ENCODE assay signal across 1 cellular context in the genomic region with DNA sequence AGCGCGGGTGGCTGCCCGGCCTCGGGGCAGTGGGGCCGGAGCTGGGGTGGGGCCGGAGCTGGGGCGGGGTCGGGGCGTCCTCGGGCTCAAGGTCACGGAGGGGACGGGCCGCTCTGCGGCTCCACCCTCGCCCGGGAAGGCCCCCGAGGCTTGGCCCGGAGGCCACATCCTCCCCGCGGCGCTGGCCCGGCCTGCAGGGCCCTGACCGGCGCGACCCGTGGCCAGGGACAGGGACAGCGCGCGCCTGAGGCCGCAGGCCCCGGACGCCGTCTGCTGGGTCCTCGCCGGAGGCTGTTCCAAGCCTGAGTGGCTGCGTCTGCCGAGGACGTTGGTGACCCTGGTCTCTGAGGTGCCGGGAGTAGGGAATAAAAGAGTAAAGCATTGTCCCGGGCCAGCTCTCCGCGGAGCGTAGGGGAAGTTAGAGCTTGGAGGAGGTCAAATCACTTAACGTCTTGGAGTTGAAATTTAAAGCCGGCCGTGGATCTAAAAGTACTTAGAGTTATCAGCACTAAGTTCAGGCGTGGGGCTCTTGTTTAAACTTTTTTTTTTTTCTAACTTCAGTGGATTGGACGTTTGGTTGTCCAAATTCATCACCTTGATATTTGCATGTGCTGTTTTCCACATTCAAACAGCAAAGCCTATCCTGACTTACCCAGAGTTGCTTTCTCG.
TF ChIP-seq lines count a peak whose summit lies in the region.

No MANE protein-coding gene starts in this region.

TF ChIP-seq in HepG2, 621 proteins besides CTCF, POLR2A, EP300 and RAD21 (continued from another document and continues in another):
- TF ChIP-seq, protein P1, sequence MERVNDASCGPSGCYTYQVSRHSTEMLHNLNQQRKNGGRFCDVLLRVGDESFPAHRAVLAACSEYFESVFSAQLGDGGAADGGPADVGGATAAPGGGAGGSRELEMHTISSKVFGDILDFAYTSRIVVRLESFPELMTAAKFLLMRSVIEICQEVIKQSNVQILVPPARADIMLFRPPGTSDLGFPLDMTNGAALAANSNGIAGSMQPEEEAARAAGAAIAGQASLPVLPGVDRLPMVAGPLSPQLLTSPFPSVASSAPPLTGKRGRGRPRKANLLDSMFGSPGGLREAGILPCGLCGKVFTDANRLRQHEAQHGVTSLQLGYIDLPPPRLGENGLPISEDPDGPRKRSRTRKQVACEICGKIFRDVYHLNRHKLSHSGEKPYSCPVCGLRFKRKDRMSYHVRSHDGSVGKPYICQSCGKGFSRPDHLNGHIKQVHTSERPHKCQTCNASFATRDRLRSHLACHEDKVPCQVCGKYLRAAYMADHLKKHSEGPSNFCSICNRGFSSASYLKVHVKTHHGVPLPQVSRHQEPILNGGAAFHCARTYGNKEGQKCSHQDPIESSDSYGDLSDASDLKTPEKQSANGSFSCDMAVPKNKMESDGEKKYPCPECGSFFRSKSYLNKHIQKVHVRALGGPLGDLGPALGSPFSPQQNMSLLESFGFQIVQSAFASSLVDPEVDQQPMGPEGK (CRISPR knock-in tag; IDR thresholded peaks at IDR 0.05), result peak; percentile 82
- no peak; the same call in 1 of the 2 replicates for TF ChIP-seq HNF4A (CRISPR knock-in tag; IDR thresholded peaks at IDR 0.05)
- no peak for TF ChIP-seq ZNF850 (CRISPR knock-in tag; conservative IDR thresholded peaks at IDR 0.05)
- TF ChIP-seq SATB2 (CRISPR knock-in tag; IDR thresholded peaks at IDR 0.05), result 0 out of 2 replicates have a peak, but pooled peaks have one; percentile 20
- 0 out of 2 replicates have a peak, but pooled peaks have one; percentile 39 for TF ChIP-seq ZNF788 (CRISPR knock-in tag; IDR thresholded peaks at IDR 0.05; ENCODE audit: borderline replicate concordance)
- TF ChIP-seq, protein P2, sequence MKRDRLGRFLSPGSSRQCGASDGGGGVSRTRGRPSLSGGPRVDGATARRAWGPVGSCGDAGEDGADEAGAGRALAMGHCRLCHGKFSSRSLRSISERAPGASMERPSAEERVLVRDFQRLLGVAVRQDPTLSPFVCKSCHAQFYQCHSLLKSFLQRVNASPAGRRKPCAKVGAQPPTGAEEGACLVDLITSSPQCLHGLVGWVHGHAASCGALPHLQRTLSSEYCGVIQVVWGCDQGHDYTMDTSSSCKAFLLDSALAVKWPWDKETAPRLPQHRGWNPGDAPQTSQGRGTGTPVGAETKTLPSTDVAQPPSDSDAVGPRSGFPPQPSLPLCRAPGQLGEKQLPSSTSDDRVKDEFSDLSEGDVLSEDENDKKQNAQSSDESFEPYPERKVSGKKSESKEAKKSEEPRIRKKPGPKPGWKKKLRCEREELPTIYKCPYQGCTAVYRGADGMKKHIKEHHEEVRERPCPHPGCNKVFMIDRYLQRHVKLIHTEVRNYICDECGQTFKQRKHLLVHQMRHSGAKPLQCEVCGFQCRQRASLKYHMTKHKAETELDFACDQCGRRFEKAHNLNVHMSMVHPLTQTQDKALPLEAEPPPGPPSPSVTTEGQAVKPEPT (CRISPR knock-in tag; IDR thresholded peaks at IDR 0.05; ENCODE audit: low read depth), result no peak
- TF ChIP-seq ZNF460 (CRISPR knock-in tag; IDR thresholded peaks at IDR 0.05; ENCODE audit: borderline replicate concordance), result no peak
- TF ChIP-seq, protein P3, sequence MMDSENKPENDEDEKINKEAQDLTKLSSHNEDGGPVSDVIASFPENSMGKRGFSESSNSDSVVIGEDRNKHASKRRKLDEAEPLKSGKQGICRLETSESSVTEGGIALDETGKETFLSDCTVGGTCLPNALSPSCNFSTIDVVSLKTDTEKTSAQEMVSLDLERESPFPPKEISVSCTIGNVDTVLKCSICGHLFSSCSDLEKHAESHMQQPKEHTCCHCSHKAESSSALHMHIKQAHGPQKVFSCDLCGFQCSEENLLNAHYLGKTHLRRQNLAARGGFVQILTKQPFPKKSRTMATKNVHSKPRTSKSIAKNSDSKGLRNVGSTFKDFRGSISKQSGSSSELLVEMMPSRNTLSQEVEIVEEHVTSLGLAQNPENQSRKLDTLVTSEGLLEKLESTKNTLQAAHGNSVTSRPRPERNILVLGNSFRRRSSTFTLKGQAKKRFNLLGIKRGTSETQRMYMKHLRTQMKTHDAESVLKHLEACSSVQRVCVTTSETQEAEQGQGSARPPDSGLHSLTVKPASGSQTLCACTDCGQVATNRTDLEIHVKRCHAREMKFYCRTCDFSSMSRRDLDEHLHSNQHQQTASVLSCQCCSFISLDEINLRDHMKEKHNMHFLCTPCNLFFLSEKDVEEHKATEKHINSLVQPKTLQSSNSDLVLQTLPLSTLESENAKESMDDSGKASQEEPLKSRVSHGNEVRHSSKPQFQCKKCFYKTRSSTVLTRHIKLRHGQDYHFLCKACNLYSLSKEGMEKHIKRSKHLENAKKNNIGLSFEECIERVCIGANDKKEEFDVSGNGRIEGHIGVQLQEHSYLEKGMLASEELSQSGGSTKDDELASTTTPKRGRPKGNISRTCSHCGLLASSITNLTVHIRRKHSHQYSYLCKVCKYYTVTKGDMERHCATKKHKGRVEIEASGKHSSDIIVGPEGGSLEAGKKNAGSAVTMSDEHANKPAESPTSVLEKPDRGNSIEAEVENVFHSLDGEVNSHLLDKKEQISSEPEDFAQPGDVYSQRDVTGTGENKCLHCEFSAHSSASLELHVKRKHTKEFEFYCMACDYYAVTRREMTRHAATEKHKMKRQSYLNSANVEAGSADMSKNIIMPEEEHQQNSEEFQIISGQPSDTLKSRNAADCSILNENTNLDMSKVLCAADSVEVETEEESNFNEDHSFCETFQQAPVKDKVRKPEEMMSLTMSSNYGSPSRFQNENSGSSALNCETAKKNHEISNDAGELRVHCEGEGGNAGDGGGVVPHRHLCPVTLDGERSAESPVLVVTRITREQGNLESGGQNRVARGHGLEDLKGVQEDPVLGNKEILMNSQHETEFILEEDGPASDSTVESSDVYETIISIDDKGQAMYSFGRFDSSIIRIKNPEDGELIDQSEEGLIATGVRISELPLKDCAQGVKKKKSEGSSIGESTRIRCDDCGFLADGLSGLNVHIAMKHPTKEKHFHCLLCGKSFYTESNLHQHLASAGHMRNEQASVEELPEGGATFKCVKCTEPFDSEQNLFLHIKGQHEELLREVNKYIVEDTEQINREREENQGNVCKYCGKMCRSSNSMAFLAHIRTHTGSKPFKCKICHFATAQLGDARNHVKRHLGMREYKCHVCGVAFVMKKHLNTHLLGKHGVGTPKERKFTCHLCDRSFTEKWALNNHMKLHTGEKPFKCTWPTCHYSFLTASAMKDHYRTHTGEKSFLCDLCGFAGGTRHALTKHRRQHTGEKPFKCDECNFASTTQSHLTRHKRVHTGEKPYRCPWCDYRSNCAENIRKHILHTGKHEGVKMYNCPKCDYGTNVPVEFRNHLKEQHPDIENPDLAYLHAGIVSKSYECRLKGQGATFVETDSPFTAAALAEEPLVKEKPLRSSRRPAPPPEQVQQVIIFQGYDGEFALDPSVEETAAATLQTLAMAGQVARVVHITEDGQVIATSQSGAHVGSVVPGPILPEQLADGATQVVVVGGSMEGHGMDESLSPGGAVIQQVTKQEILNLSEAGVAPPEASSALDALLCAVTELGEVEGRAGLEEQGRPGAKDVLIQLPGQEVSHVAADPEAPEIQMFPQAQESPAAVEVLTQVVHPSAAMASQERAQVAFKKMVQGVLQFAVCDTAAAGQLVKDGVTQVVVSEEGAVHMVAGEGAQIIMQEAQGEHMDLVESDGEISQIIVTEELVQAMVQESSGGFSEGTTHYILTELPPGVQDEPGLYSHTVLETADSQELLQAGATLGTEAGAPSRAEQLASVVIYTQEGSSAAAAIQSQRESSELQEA (CRISPR knock-in tag; IDR thresholded peaks at IDR 0.05; ENCODE audit: not compliant biosample characterization), result no peak
- no peak for TF ChIP-seq SIX1 (CRISPR knock-in tag; IDR thresholded peaks at IDR 0.05; ENCODE audit: borderline replicate concordance)
- no peak for TF ChIP-seq ZNF224 (CRISPR knock-in tag; IDR thresholded peaks at IDR 0.05)
- no peak for TF ChIP-seq SSRP1 (CRISPR knock-in tag; IDR thresholded peaks at IDR 0.05)
- TF ChIP-seq HMG20A (CRISPR knock-in tag; IDR thresholded peaks at IDR 0.05; ENCODE audit: borderline replicate concordance), result 0 out of 2 replicates have a peak, but pooled peaks have one; percentile 10
- TF ChIP-seq, protein P4, sequence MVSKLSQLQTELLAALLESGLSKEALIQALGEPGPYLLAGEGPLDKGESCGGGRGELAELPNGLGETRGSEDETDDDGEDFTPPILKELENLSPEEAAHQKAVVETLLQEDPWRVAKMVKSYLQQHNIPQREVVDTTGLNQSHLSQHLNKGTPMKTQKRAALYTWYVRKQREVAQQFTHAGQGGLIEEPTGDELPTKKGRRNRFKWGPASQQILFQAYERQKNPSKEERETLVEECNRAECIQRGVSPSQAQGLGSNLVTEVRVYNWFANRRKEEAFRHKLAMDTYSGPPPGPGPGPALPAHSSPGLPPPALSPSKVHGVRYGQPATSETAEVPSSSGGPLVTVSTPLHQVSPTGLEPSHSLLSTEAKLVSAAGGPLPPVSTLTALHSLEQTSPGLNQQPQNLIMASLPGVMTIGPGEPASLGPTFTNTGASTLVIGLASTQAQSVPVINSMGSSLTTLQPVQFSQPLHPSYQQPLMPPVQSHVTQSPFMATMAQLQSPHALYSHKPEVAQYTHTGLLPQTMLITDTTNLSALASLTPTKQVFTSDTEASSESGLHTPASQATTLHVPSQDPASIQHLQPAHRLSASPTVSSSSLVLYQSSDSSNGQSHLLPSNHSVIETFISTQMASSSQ (IDR thresholded peaks at IDR 0.05; ENCODE audit: low read depth), result no peak
- TF ChIP-seq, protein P4 (CRISPR knock-in tag; IDR thresholded peaks at IDR 0.05; ENCODE audit: borderline replicate concordance), result peak; percentile 13; the same call in 1 of the 2 replicates
- no peak for TF ChIP-seq MIER2 (CRISPR knock-in tag; IDR thresholded peaks at IDR 0.05)
- TF ChIP-seq, protein P5, sequence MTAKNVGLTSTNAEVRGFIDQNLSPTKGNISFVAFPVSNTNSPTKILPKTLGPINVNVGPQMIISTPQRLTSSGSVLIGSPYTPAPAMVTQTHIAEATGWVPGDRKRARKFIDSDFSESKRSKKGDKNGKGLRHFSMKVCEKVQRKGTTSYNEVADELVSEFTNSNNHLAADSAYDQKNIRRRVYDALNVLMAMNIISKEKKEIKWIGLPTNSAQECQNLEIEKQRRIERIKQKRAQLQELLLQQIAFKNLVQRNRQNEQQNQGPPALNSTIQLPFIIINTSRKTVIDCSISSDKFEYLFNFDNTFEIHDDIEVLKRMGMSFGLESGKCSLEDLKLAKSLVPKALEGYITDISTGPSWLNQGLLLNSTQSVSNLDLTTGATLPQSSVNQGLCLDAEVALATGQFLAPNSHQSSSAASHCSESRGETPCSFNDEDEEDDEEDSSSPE (CRISPR knock-in tag; IDR thresholded peaks at IDR 0.05), result peak; percentile 66; the same call in 1 of the 2 replicates
- TF ChIP-seq NFIB (CRISPR knock-in tag; IDR thresholded peaks at IDR 0.05; ENCODE audit: borderline replicate concordance), result no peak
- TF ChIP-seq MEIS1 (CRISPR knock-in tag; IDR thresholded peaks at IDR 0.05; ENCODE audit: borderline replicate concordance), result no peak
- TF ChIP-seq ERF (CRISPR knock-in tag; IDR thresholded peaks at IDR 0.05), result peak; percentile 62; the same call in 1 of the 2 replicates
- TF ChIP-seq CBX5 (CRISPR knock-in tag; IDR thresholded peaks at IDR 0.05; ENCODE audit: borderline replicate concordance), result no peak
- no peak for TF ChIP-seq ZNF335 (CRISPR knock-in tag; IDR thresholded peaks at IDR 0.05)
- TF ChIP-seq ZNF333 (CRISPR knock-in tag; IDR thresholded peaks at IDR 0.05; ENCODE audit: borderline replicate concordance), result peak; percentile 86; the same call in 1 of the 2 replicates
- no peak for TF ChIP-seq KDM5A (IDR thresholded peaks at IDR 0.05; ENCODE audit: borderline replicate concordance, low read length)
- TF ChIP-seq, protein P6, sequence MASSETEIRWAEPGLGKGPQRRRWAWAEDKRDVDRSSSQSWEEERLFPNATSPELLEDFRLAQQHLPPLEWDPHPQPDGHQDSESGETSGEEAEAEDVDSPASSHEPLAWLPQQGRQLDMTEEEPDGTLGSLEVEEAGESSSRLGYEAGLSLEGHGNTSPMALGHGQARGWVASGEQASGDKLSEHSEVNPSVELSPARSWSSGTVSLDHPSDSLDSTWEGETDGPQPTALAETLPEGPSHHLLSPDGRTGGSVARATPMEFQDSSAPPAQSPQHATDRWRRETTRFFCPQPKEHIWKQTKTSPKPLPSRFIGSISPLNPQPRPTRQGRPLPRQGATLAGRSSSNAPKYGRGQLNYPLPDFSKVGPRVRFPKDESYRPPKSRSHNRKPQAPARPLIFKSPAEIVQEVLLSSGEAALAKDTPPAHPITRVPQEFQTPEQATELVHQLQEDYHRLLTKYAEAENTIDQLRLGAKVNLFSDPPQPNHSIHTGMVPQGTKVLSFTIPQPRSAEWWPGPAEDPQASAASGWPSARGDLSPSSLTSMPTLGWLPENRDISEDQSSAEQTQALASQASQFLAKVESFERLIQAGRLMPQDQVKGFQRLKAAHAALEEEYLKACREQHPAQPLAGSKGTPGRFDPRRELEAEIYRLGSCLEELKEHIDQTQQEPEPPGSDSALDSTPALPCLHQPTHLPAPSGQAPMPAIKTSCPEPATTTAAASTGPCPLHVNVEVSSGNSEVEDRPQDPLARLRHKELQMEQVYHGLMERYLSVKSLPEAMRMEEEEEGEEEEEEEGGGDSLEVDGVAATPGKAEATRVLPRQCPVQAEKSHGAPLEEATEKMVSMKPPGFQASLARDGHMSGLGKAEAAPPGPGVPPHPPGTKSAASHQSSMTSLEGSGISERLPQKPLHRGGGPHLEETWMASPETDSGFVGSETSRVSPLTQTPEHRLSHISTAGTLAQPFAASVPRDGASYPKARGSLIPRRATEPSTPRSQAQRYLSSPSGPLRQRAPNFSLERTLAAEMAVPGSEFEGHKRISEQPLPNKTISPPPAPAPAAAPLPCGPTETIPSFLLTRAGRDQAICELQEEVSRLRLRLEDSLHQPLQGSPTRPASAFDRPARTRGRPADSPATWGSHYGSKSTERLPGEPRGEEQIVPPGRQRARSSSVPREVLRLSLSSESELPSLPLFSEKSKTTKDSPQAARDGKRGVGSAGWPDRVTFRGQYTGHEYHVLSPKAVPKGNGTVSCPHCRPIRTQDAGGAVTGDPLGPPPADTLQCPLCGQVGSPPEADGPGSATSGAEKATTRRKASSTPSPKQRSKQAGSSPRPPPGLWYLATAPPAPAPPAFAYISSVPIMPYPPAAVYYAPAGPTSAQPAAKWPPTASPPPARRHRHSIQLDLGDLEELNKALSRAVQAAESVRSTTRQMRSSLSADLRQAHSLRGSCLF (CRISPR knock-in tag; IDR thresholded peaks at IDR 0.05; ENCODE audit: borderline replicate concordance), result no peak
- TF ChIP-seq, protein P7, sequence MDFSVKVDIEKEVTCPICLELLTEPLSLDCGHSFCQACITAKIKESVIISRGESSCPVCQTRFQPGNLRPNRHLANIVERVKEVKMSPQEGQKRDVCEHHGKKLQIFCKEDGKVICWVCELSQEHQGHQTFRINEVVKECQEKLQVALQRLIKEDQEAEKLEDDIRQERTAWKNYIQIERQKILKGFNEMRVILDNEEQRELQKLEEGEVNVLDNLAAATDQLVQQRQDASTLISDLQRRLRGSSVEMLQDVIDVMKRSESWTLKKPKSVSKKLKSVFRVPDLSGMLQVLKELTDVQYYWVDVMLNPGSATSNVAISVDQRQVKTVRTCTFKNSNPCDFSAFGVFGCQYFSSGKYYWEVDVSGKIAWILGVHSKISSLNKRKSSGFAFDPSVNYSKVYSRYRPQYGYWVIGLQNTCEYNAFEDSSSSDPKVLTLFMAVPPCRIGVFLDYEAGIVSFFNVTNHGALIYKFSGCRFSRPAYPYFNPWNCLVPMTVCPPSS (IDR thresholded peaks at IDR 0.05), result no peak
